In genomic region chr3:31213869-31214486, GRCh38 we compare ENCODE assay signal across 9 cellular contexts.
A peak's percentile ranks its signal among the peaks of the same experiment; 100 is the strongest.
DNase-seq lines count a peak whose midpoint lies in the region; ATAC-seq and FAIRE-seq lines count a peak whose summit lies in the region.
"Had no signal": no experiment of that assay in that cellular context is flagged by ENCODE, and none has a peak within 500 bp of the region (broad histone marks: within the 10 kb centered on the region; RNA-seq: fewer than 3 reads in every experiment).

No MANE protein-coding gene starts in this region.

- H3K4me3 Mint-ChIP-seq in activated T-cell treated with anti-CD3 and anti-CD28 coated beads, Interleukin-2, amount 50 U/mL, for 24 hours, result no peak overlapping the region
- peak overlapping the region; percentile 36 for H3K4me3 Mint-ChIP-seq in T-helper 1 cell treated with Interleukin-12 subunit alpha and Interleukin-12 subunit beta and Interleukin-4 antibody, amounts not matched to agents 30 μg/mL and 1 μg/mL, for 36 hours

- H3K36me3 ChIP-seq in small intestine (ENCODE audit: control insufficient read depth in 2 of 2, insufficient read depth in 2 of 2, low read length in 2 of 2), result no peaks in the 10 kb centered on the region
- H3K36me3 ChIP-seq: SJSA1 had no signal

- H3K9me3 Mint-ChIP-seq in activated T-cell treated with anti-CD3 and anti-CD28 coated beads, Interleukin-2, amount 50 U/mL, for 24 hours, result peaks cover 2% of the 10 kb centered on the region
- H3K9me3 Mint-ChIP-seq in T-helper 1 cell treated with Interleukin-12 subunit alpha and Interleukin-12 subunit beta and Interleukin-4 antibody, amounts not matched to agents 30 μg/mL and 1 μg/mL, for 36 hours, result peaks cover 5% of the 10 kb centered on the region

- peak; percentile 76 for ATAC-seq in HG03060 (IDR thresholded peaks at IDR 0.05; ENCODE audit: low read depth, unreplicated experiment)

- no peaks in the 10 kb centered on the region for H3K4me1 ChIP-seq in small intestine (ENCODE audit: control insufficient read depth in 2 of 2, insufficient read depth in 1 of 2, low read depth in 1 of 2, low read length in 1 of 2)

- peak overlapping the region; percentile 77 for H3K27ac Mint-ChIP-seq in activated T-cell treated with anti-CD3 and anti-CD28 coated beads, Interleukin-2, amount 50 U/mL, for 24 hours
- H3K27ac Mint-ChIP-seq in T-helper 1 cell treated with Interleukin-12 subunit alpha and Interleukin-12 subunit beta and Interleukin-4 antibody, amounts not matched to agents 30 μg/mL and 1 μg/mL, for 36 hours, result peak overlapping the region; percentile 89

- FAIRE-seq in small intestine (lab: Jason Lieb, UNC), result no peak

- H3K4me3 ChIP-seq in small intestine (ENCODE audit: low read depth in 1 of 2, low read length in 2 of 2), result no peak overlapping the region
- H3K4me3 ChIP-seq: SJSA1 had no signal

- H3K36me3 Mint-ChIP-seq in activated T-cell treated with anti-CD3 and anti-CD28 coated beads, Interleukin-2, amount 50 U/mL, for 24 hours (ENCODE audit: low read depth), result no peaks in the 10 kb centered on the region
- peaks cover 10% of the 10 kb centered on the region for H3K36me3 Mint-ChIP-seq in T-helper 1 cell treated with Interleukin-12 subunit alpha and Interleukin-12 subunit beta and Interleukin-4 antibody, amounts not matched to agents 30 μg/mL and 1 μg/mL, for 36 hours (ENCODE audit: low read depth)

- no peaks in the 10 kb centered on the region for H3K27me3 ChIP-seq in small intestine (ENCODE audit: control insufficient read depth in 2 of 2, insufficient read depth in 2 of 2, low read length in 2 of 2)
- H3K27me3 ChIP-seq: SJSA1 had no signal

- no peaks in the 10 kb centered on the region for H3K9me3 ChIP-seq in small intestine (ENCODE audit: control insufficient read depth, low read depth)
- H3K9me3 ChIP-seq: SJSA1 had no signal

- 67 to 80% (median 69%) methylated on average over 7 of the region's 7 CpGs for WGBS in small intestine, 3 donors

- peaks cover 93% of the 10 kb centered on the region for H3K4me1 Mint-ChIP-seq in activated T-cell treated with anti-CD3 and anti-CD28 coated beads, Interleukin-2, amount 50 U/mL, for 24 hours (ENCODE audit: low read depth)
- peaks cover 74% of the 10 kb centered on the region for H3K4me1 Mint-ChIP-seq in T-helper 1 cell treated with Interleukin-12 subunit alpha and Interleukin-12 subunit beta and Interleukin-4 antibody, amounts not matched to agents 30 μg/mL and 1 μg/mL, for 36 hours (ENCODE audit: low read depth)

- H3K27me3 Mint-ChIP-seq in activated T-cell treated with anti-CD3 and anti-CD28 coated beads, Interleukin-2, amount 50 U/mL, for 24 hours, result no peaks in the 10 kb centered on the region
- H3K27me3 Mint-ChIP-seq in T-helper 1 cell treated with Interleukin-12 subunit alpha and Interleukin-12 subunit beta and Interleukin-4 antibody, amounts not matched to agents 30 μg/mL and 1 μg/mL, for 36 hours (ENCODE audit: low read depth), result no peaks in the 10 kb centered on the region

- no peak for DNase-seq in activated T-cell treated with anti-CD3 and anti-CD28 coated beads, Interleukin-2, amount 50 U/mL, for 24 hours
- DNase-seq in activated T-cell treated with anti-CD3 and anti-CD28 coated beads for 4 hours, result no peak
- DNase-seq in small intestine, result peak; percentile 46
- DNase-seq in ureter (ENCODE audit: low spot score), result no peak
- DNase-seq in superior temporal gyrus (ENCODE audit: extremely low spot score), result no peak
- DNase-seq in activated CD8-positive, alpha-beta memory T cell treated with anti-CD3 and anti-CD28 coated beads, Interleukin-2, amount 50 U/mL, for 4 hours, result no peak

- H3K27ac ChIP-seq in small intestine (ENCODE audit: low read depth in 1 of 2, low read length in 1 of 2), result no peak overlapping the region
